In the genomic region with DNA sequence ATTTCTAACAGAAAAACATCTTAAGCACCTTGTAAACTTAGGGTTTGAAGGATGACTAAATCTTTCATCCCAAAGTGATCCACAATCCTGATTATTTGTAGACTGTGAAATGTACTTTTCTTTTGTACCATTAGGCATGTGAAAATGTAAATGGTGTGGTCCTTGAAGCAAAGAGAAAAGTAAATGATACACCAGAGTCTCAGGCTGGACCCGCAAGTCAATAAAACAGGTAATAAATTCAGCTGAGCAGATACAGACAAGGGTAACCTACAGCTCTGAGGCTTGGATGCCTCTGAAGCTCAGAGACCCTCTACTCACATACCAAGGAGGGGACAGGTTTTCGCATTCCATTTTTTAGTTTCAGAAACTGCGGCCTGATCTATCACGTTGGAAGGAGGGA, we compare ENCODE assay signal across 27 cellular contexts. TPM values are rescaled to one million over a fixed set of nuclear protein-coding genes. Genes with fewer than 3 reads are reported as not detected.
"Had no signal": no experiment of that assay in that cellular context is flagged by ENCODE, and none has a peak within 500 bp of the region (broad histone marks: within the 10 kb centered on the region; RNA-seq: fewer than 3 reads in every experiment).

No MANE protein-coding gene starts in this region.

- H3K9me3 Mint-ChIP-seq: endodermal cell; stimulated activated effector memory CD8-positive, alpha-beta T cell treated with anti-CD3 and anti-CD28 coated beads, Interleukin-12 subunit alpha, Interleukin-12 subunit beta, amount 100 ng/mL, for 72 hours; stimulated activated naive CD8-positive, alpha-beta T cell treated with anti-CD3 and anti-CD28 coated beads, Interleukin-15, Interleukin-2, amounts not matched to agents 100 ng/mL and 50 ng/mL, for 24 hours had no signal

- H3K4me3 Mint-ChIP-seq: endodermal cell; stimulated activated effector memory CD8-positive, alpha-beta T cell treated with anti-CD3 and anti-CD28 coated beads, Interleukin-12 subunit alpha, Interleukin-12 subunit beta, amount 100 ng/mL, for 72 hours; stimulated activated naive CD8-positive, alpha-beta T cell treated with anti-CD3 and anti-CD28 coated beads, Interleukin-15, Interleukin-2, amounts not matched to agents 100 ng/mL and 50 ng/mL, for 24 hours had no signal

- H3K27me3 Mint-ChIP-seq: naive thymus-derived CD8-positive, alpha-beta T cell; stimulated activated naive CD8-positive, alpha-beta T cell treated with anti-CD3 and anti-CD28 coated beads, Interleukin-15, Interleukin-2, amounts not matched to agents 100 ng/mL and 50 ng/mL, for 24 hours had no signal

- ATAC-seq: left lobe of liver; mucosa of descending colon; naive thymus-derived CD8-positive, alpha-beta T cell; right cardiac atrium; stimulated activated effector memory CD8-positive, alpha-beta T cell treated with anti-CD3 and anti-CD28 coated beads, Interleukin-12 subunit alpha, Interleukin-12 subunit beta, amount 100 ng/mL, for 72 hours had no signal

- H3K27ac Mint-ChIP-seq: endodermal cell; stimulated activated effector memory CD8-positive, alpha-beta T cell treated with anti-CD3 and anti-CD28 coated beads, Interleukin-12 subunit alpha, Interleukin-12 subunit beta, amount 100 ng/mL, for 72 hours; stimulated activated naive CD8-positive, alpha-beta T cell treated with anti-CD3 and anti-CD28 coated beads, Interleukin-15, Interleukin-2, amounts not matched to agents 100 ng/mL and 50 ng/mL, for 24 hours had no signal

- H3K36me3 Mint-ChIP-seq: naive thymus-derived CD8-positive, alpha-beta T cell had no signal

- DNase-seq: colonic mucosa; effector CD4-positive, alpha-beta T cell; endodermal cell; foreskin melanocyte; head of caudate nucleus; kidney glomerular epithelial cell; mammary epithelial cell; mucosa of descending colon; naive thymus-derived CD8-positive, alpha-beta T cell; ovary; right cardiac atrium; stimulated activated CD4-positive, alpha-beta T cell treated with anti-CD3 and anti-CD28 coated beads, Interleukin-4, amount 100 ng/mL, for 1 hour; stimulated activated CD8-positive, alpha-beta memory T cell treated with anti-CD3 and anti-CD28 coated beads, Interleukin-4, amount 100 ng/mL, for 48 hours; tibial artery; upper lobe of left lung had no signal

RNA-seq across cellular contexts. Expression of a gene that starts 59.2 kb away (rescaled TPM):
- total RNA-seq: cerebellum; colonic mucosa; dermis microvascular lymphatic vessel endothelial cell; endodermal cell; endothelial cell of umbilical vein; hepatocyte; left lobe of liver; lower leg skin; mammary epithelial cell; mesenteric fat pad; mucosa of descending colon; naive thymus-derived CD8-positive, alpha-beta T cell; ovary; posterior vena cava; right cardiac atrium; temporal lobe; upper lobe of left lung; vagina had no signal
